Comparison of ENCODE assay signal across 25 cellular contexts in the genomic region with DNA sequence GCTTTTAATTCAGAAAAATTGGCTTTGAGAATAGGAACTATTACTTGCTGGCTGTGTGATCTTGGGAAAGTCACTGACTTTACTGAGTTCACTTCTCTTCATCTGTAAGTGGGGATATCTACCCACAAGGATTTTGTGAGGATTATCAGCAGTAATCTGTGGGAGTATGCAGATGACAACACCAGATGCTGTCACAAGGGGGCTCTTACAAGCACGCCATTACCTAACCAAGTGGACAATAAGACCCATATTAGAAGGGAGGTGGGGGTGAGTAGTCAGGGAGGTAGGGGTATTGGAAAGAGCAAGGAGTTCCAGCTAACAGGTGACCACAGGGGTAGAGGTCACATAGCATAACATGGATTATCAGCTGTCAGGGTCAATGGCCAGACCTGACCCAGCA.
A peak's percentile ranks its signal among the peaks of the same experiment; 100 is the strongest.
DNase-seq lines count a peak whose midpoint lies in the region; TF ChIP-seq lines count a peak whose summit lies in the region.
"Had no signal": no experiment of that assay in that cellular context is flagged by ENCODE, and none has a peak within 500 bp of the region (broad histone marks: within the 10 kb centered on the region; RNA-seq: fewer than 3 reads in every experiment).

No MANE protein-coding gene starts in this region.

- no peaks in the 10 kb centered on the region for H3K9me3 Mint-ChIP-seq in H9
- H3K9me3 Mint-ChIP-seq in neural progenitor cell = no peaks in the 10 kb centered on the region
- H3K9me3 Mint-ChIP-seq: activated naive CD4-positive, alpha-beta T cell treated with anti-CD3 and anti-CD28 coated beads, Interleukin-2, amount 50 U/mL, for 72 hours; CD8-positive, alpha-beta T cell; memory B cell had no signal

- H3K27me3 ChIP-seq in H9 (ENCODE audit: insufficient read depth, low read length) = no peaks in the 10 kb centered on the region; the same call in 1 of the 2 replicates
- H3K27me3 ChIP-seq in brain microvascular endothelial cell (replicated peaks) = no peaks in the 10 kb centered on the region
- no peaks in the 10 kb centered on the region for H3K27me3 ChIP-seq in neural progenitor cell
- H3K27me3 ChIP-seq in HAP-1 (ENCODE audit: low read depth) = no peaks in the 10 kb centered on the region
- H3K27me3 ChIP-seq: MG63 had no signal

- H3K4me3 Mint-ChIP-seq in H9 (no peak overlapping the region), neural progenitor cell (no peak overlapping the region)
- H3K4me3 Mint-ChIP-seq: activated T-helper 17 cell treated with anti-CD3 and anti-CD28 coated beads, Interleukin-2, amount 50 U/mL, for 72 hours; CD8-positive, alpha-beta T cell; IgD-negative memory B cell; memory B cell; type B pancreatic cell had no signal

- H3K4me3 ChIP-seq in brain microvascular endothelial cell (ENCODE audit: low read depth, low read length) (no peak overlapping the region), neural progenitor cell (no peak overlapping the region), HAP-1 (no peak overlapping the region)
- H3K4me3 ChIP-seq: MG63, SK-N-MC had no signal

- no CpG with 5 or more reads among the region's 1 CpG for WGBS in H9 (ENCODE audit: extremely low coverage, insufficient read length, low lambda C conversion rate)

- no peak overlapping the region for H3K4ac ChIP-seq in H9 (ENCODE audit: low read depth, low read length)

- no peak overlapping the region for H2AK5ac ChIP-seq in H9 (ENCODE audit: insufficient read length, low read length)

- H2AFZ ChIP-seq in H9 (ENCODE audit: low read length) (no peak overlapping the region), neural progenitor cell (replicated peaks) (no peak overlapping the region)

- H3K27me3 Mint-ChIP-seq in H9 (ENCODE audit: low read depth) (no peaks in the 10 kb centered on the region), neural progenitor cell (ENCODE audit: insufficient read depth, low read depth) (peaks cover 3% of the 10 kb centered on the region)
- H3K27me3 Mint-ChIP-seq: activated T-helper 17 cell treated with anti-CD3 and anti-CD28 coated beads, Interleukin-2, amount 50 U/mL, for 72 hours; IgD-negative memory B cell; type B pancreatic cell had no signal

- H4K91ac ChIP-seq in H9 (ENCODE audit: insufficient read length, low read depth, low read length) = no peak overlapping the region

- no peaks in the 10 kb centered on the region for H3F3A ChIP-seq in neural progenitor cell (ENCODE audit: low read depth)

- no peaks in the 10 kb centered on the region for H3K36me3 Mint-ChIP-seq in H9 (ENCODE audit: insufficient read depth in 1 of 3, low read depth in 3 of 3)
- no peaks in the 10 kb centered on the region for H3K36me3 Mint-ChIP-seq in neural progenitor cell
- H3K36me3 Mint-ChIP-seq: activated naive CD4-positive, alpha-beta T cell treated with anti-CD3 and anti-CD28 coated beads, Interleukin-2, amount 50 U/mL, for 72 hours; CD8-positive, alpha-beta T cell; IgD-negative memory B cell; memory B cell had no signal

- no peak overlapping the region for H2BK5ac ChIP-seq in H9 (ENCODE audit: insufficient read length, low read length)

- H3K79me2 ChIP-seq in H9 (ENCODE audit: insufficient read depth, low read length) (no peaks in the 10 kb centered on the region), neural progenitor cell (ENCODE audit: low read depth) (no peaks in the 10 kb centered on the region)

- no peaks in the 10 kb centered on the region for H3K23me2 ChIP-seq in H9 (ENCODE audit: insufficient read length, low read depth, low read length, poor library complexity, severe bottlenecking)

- H3T11ph ChIP-seq in H9 (ENCODE audit: low read length) = no peak overlapping the region

- H3K79me1 ChIP-seq in H9 (ENCODE audit: insufficient read depth, low read depth, low read length, poor library complexity, severe bottlenecking) = no peaks in the 10 kb centered on the region

- H3K18ac ChIP-seq in H9 (ENCODE audit: insufficient read length, low read depth, low read length) = no peak overlapping the region

- no peak overlapping the region for H2BK120ac ChIP-seq in H9 (ENCODE audit: low read depth, low read length, poor library complexity, severe bottlenecking)

- H2BK20ac ChIP-seq in H9 (ENCODE audit: low read depth, low read length, poor library complexity, severe bottlenecking) = no peak overlapping the region

- no peak for DNase-seq in H9
- DNase-seq in NCI-H82 (lab: John Stamatoyannopoulos, UW) = peak; percentile 76
- no peak for DNase-seq in brain microvascular endothelial cell
- DNase-seq in neural progenitor cell (ENCODE audit: low spot score) = no peak
- no peak for DNase-seq in activated CD4-positive, alpha-beta T cell treated with anti-CD3 and anti-CD28 coated beads, Interleukin-2, amount 50 U/mL, for 48 hours
- no peak for DNase-seq in NCI-H187 (lab: John Stamatoyannopoulos, UW)
- no peak for DNase-seq in activated CD8-positive, alpha-beta memory T cell treated with anti-CD3 and anti-CD28 coated beads for 24 hours
- DNase-seq in HAP-1 (ENCODE audit: low spot score in 2 of 2) = no peak
- DNase-seq: activated CD4-positive, alpha-beta T cell treated with anti-CD3 and anti-CD28 coated beads, Interleukin-2, amount 50 U/mL, for 1 hour; anterior cingulate cortex; caudate nucleus; CD8-positive, alpha-beta T cell; MG63; NCI-H146; NCI-H510A; small intestine; stimulated activated CD4-positive, alpha-beta T cell treated with anti-CD3 and anti-CD28 coated beads, Interleukin-1b, Interleukin-23, amount 100 ng/mL, for 48 hours had no signal

- H3K23ac ChIP-seq in H9 (ENCODE audit: insufficient read length, low read depth, low read length) = no peak overlapping the region

- no peak overlapping the region for H4K8ac ChIP-seq in H9 (replicated peaks; ENCODE audit: insufficient read length, low read depth, low read length)

- H3K4me2 ChIP-seq in H9 (ENCODE audit: insufficient read depth, insufficient read length, low read length) (no peak overlapping the region), neural progenitor cell (no peak overlapping the region)

- H3K27ac Mint-ChIP-seq in H9 (no peak overlapping the region), neural progenitor cell (no peak overlapping the region)
- H3K27ac Mint-ChIP-seq: activated naive CD4-positive, alpha-beta T cell treated with anti-CD3 and anti-CD28 coated beads, Interleukin-2, amount 50 U/mL, for 72 hours; activated T-helper 17 cell treated with anti-CD3 and anti-CD28 coated beads, Interleukin-2, amount 50 U/mL, for 72 hours; CD8-positive, alpha-beta T cell; IgD-negative memory B cell; memory B cell; type B pancreatic cell had no signal

- peak; percentile 42 for TF ChIP-seq CTCF in H9 (conservative IDR thresholded peaks at IDR 0.05)
- peak; percentile 30 for TF ChIP-seq CTCF in brain microvascular endothelial cell (IDR thresholded peaks at IDR 0.05; ENCODE audit: low read depth, low read length, missing control alignments)
- peak; percentile 27 for TF ChIP-seq CTCF in neural progenitor cell (IDR thresholded peaks at IDR 0.05)

- peaks cover 2% of the 10 kb centered on the region; the same call in 1 of the 2 replicates for H3K4me1 ChIP-seq in H9 (ENCODE audit: insufficient read depth, low read length)
- no peaks in the 10 kb centered on the region for H3K4me1 ChIP-seq in neural progenitor cell
- no peaks in the 10 kb centered on the region for H3K4me1 ChIP-seq in HAP-1

- H3K14ac ChIP-seq in H9 (ENCODE audit: insufficient read depth, low read length) = no peak overlapping the region

- in situ Hi-C loops in brain microvascular endothelial cell (cut with HindIII; ENCODE audit: low pct_ligation_motif_present, low sequenced_read_pairs) = no loop called here
- in situ Hi-C loops in HAP-1 (cut with MboI; ENCODE audit: low sequenced_read_pairs) = no loop called here

- no peak overlapping the region for H3K9ac ChIP-seq in H9 (ENCODE audit: extremely low read depth, insufficient read length, low read length)
- H3K9ac ChIP-seq in neural progenitor cell = no peak overlapping the region

- H3K27ac ChIP-seq in H9 (ENCODE audit: insufficient read length, low read depth, low read length) = no peak overlapping the region
- no peak overlapping the region for H3K27ac ChIP-seq in brain microvascular endothelial cell
- no peak overlapping the region for H3K27ac ChIP-seq in neural progenitor cell
- H3K27ac ChIP-seq: RWPE1, SK-N-MC, VCaP had no signal

- H3K56ac ChIP-seq in H9 (ENCODE audit: insufficient read length, low read depth, low read length) = no peak overlapping the region

- peaks cover 12% of the 10 kb centered on the region in 2 experiments for H3K4me1 Mint-ChIP-seq in H9
- H3K4me1 Mint-ChIP-seq in neural progenitor cell = peaks cover 6% of the 10 kb centered on the region
- H3K4me1 Mint-ChIP-seq: activated T-helper 17 cell treated with anti-CD3 and anti-CD28 coated beads, Interleukin-2, amount 50 U/mL, for 72 hours; memory B cell had no signal

- no peak overlapping the region for H2BK15ac ChIP-seq in H9 (ENCODE audit: low read depth, low read length)

- H3K36me3 ChIP-seq in brain microvascular endothelial cell (replicated peaks) = no peaks in the 10 kb centered on the region
- H3K36me3 ChIP-seq in neural progenitor cell = no peaks in the 10 kb centered on the region
- H3K36me3 ChIP-seq in HAP-1 (replicated peaks) = no peaks in the 10 kb centered on the region
- H3K36me3 ChIP-seq: MG63 had no signal

- no peaks in the 10 kb centered on the region for H4K20me1 ChIP-seq in H9 (ENCODE audit: control insufficient read depth, insufficient read depth, insufficient read length)
- H4K20me1 ChIP-seq in neural progenitor cell (ENCODE audit: low read depth) = no peaks in the 10 kb centered on the region

- no peak overlapping the region for H4K5ac ChIP-seq in H9 (ENCODE audit: insufficient read length, low read depth, low read length)

- H3K9me3 ChIP-seq in H9 (ENCODE audit: control insufficient read depth, low read depth, low read length) (no peaks in the 10 kb centered on the region), neural progenitor cell (ENCODE audit: low read depth) (no peaks in the 10 kb centered on the region), HAP-1 (no peaks in the 10 kb centered on the region)
- H3K9me3 ChIP-seq: MG63 had no signal

- H2BK12ac ChIP-seq in H9 (ENCODE audit: insufficient read length, low read depth, low read length) = no peak overlapping the region
